In the genomic region with DNA sequence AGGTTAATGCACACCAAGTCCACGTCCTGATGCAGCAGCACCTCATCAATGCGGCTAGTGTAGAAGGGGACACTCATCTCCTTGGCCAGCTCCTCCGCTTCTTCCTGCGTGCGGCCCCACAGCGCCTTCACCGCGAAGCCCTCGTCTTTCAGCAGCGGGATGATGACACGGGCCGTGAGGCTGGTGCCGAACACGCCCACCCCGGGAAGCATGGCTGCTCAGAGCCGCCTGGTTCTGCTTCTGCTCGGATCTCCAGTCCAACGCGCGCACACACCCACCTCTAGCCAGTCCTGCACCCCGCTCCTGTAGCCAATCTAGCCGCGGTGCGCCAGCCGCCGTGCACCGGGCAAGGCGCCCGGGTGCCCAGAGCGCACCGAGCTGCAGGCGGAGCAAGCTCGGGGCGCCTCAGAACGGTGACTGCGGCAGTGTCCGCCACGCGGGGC, we compare ENCODE assay signal across 8 cellular contexts. TPM values are rescaled to one million over a fixed set of nuclear protein-coding genes. Genes with fewer than 3 reads are reported as not detected.
A peak's percentile ranks its signal among the peaks of the same experiment; 100 is the strongest.
DNase-seq lines count a peak whose midpoint lies in the region; ATAC-seq and TF ChIP-seq lines count a peak whose summit lies in the region.

No MANE protein-coding gene starts in this region.

- peaks cover 10 to 17% of the 10 kb centered on the region in 2 donors for H3K27me3 Mint-ChIP-seq in T-cell

- H2AFZ ChIP-seq in hepatocyte = peak overlapping the region; percentile 85

- H3K4me1 Mint-ChIP-seq in T-cell = peaks cover 27 to 39% (median 32%) of the 10 kb centered on the region in 3 donors

- H3K27me3 ChIP-seq in hepatocyte = peaks cover 21% of the 10 kb centered on the region

- TF ChIP-seq CTCF in hepatocyte (IDR thresholded peaks at IDR 0.05; ENCODE audit: poor library complexity) = no peak

- CTCF ChIA-PET in T-cell (lab: Charles Lee) = interaction anchor here (0.6 to 1.5 kb wide), 5 partner anchors 24 to 1774 kb away, joined by 3 to 10 read pairs (median 4); partner anchors contain the start of gene TBC1D7 (in 1 of the 2)

- no peaks in the 10 kb centered on the region for H4K20me1 ChIP-seq in hepatocyte (ENCODE audit: insufficient read depth, poor library complexity, severe bottlenecking)

- H3K9me2 ChIP-seq in hepatocyte (replicated peaks; ENCODE audit: insufficient read depth) = no peaks in the 10 kb centered on the region

- H3K4me2 ChIP-seq in hepatocyte = peak overlapping the region; percentile 93

- DNase-seq in ELF-1 (ENCODE audit: low read depth, low spot score) = peak; percentile 48
- peak; percentile 36 for DNase-seq in HuH-7.5 (ENCODE audit: low spot score)
- peak in 31 of 34 experiments; percentile 21 to 66 (median 39) for DNase-seq in T-cell
- peak in 45 of 58 donors; percentile 14 to 74 (median 50) for DNase-seq in anterior cingulate cortex (lab: John Stamatoyannopoulos, UW)
- peak; percentile 60 for DNase-seq in hepatocyte (ENCODE audit: low spot score)
- DNase-seq in sciatic nerve (ENCODE audit: low spot score) = peak; percentile 72
- no peak for DNase-seq in NCI-H2107 treated with DMSO at 0.1 percent for 48 hours (lab: John Stamatoyannopoulos, UW; ENCODE audit: unreplicated experiment)

- H3K4me3 ChIP-seq in hepatocyte = peak overlapping the region; percentile 81

- peak overlapping the region; percentile 75 for H3K27ac ChIP-seq in hepatocyte

- peak overlapping the region; percentile 85 to 94 (median 88) for H3K4me3 Mint-ChIP-seq in T-cell

- no peaks in the 10 kb centered on the region for H3K36me3 Mint-ChIP-seq in T-cell

- peak; percentile 24 for ATAC-seq in GM21619 (IDR thresholded peaks at IDR 0.05; ENCODE audit: unreplicated experiment)
- peak; percentile 42 to 54 (median 48) for ATAC-seq in T-cell (replicated peaks in 1 of 4)
- ATAC-seq in sciatic nerve = peak; percentile 49

- POLR2A ChIA-PET in T-cell (lab: Charles Lee) = interaction anchor here in 1 of 2 donors (0.6 kb wide), 1 partner anchor 38 kb away, joined by 3 read pairs; no protein-coding TSS in a partner anchor

- WGBS in hepatocyte (ENCODE audit: low lambda C conversion rate, missing lambda C conversion rate) = under 1% methylated on average over 38 of the region's 39 CpGs

- H3K27ac Mint-ChIP-seq in T-cell = peak overlapping the region in 1 of 2 donors; percentile 73

- no peaks in the 10 kb centered on the region for H3K9me3 Mint-ChIP-seq in T-cell

- H3K4me1 ChIP-seq in hepatocyte (ENCODE audit: insufficient read depth) = peaks cover 4% of the 10 kb centered on the region

- H3K9me3 ChIP-seq in hepatocyte (ENCODE audit: low read depth) = no peaks in the 10 kb centered on the region

- intact Hi-C loops in sciatic nerve (cut with DNase I) = no loop called here

- H3K36me3 ChIP-seq in hepatocyte (replicated peaks; ENCODE audit: insufficient read depth, low read depth) = no peaks in the 10 kb centered on the region

- H3K79me2 ChIP-seq in hepatocyte = peaks cover 5% of the 10 kb centered on the region

RNA-seq across cellular contexts. Expression of gene GFOD1, which starts 0.7 kb away (rescaled TPM):
- total RNA-seq in T-cell (1 to 10 TPM; 1.9 to 3.2 (median 2.3) TPM), hepatocyte (3.3 and 3.5 TPM in 2 replicates), sciatic nerve (16.3 TPM)
- 2.3 and 2.8 TPM in 2 replicates for polyA plus RNA-seq in hepatocyte
